In genomic region chrX:107672955-107673378, GRCh38 we compare ENCODE assay signal across 8 cellular contexts.
A peak's percentile ranks its signal among the peaks of the same experiment; 100 is the strongest.
DNase-seq lines count a peak whose midpoint lies in the region; ATAC-seq lines count a peak whose summit lies in the region.

No MANE protein-coding gene starts in this region.

- DNase-seq in NCI-H1092 (lab: John Stamatoyannopoulos, UW) (peak; percentile 13), T-helper 22 cell (ENCODE audit: low read depth) (peak; percentile 82), astrocyte of the hippocampus (ENCODE audit: low read depth, low spot score) (peak; percentile 80), iPS-NIHi11 (ENCODE audit: low spot score) (peak; percentile 33), GF-D8 (lab: John Stamatoyannopoulos, UW) (no peak)
- DNase-seq in stimulated activated CD4-positive, alpha-beta T cell treated with anti-CD3 and anti-CD28 coated beads, Interleukin-12 subunit alpha, Interleukin-12 subunit beta, amount 100 ng/mL, for 48 hours (ENCODE audit: low read depth in 2 of 3, low spot score in 1 of 3): peak; percentile 42 to 65 (median 62)

- H3K4me3 ChIP-seq in BLaER1: no peak overlapping the region

- peaks cover 56% of the 10 kb centered on the region for H3K4me1 ChIP-seq in BLaER1

- no peak overlapping the region for H3K27ac ChIP-seq in BLaER1

- no peak overlapping the region for H3K9ac ChIP-seq in BLaER1

- no peaks in the 10 kb centered on the region for H3K9me3 ChIP-seq in BLaER1

- peaks cover 47% of the 10 kb centered on the region for H4K20me1 ChIP-seq in BLaER1

- ATAC-seq in GM21360 (IDR thresholded peaks at IDR 0.05; ENCODE audit: unreplicated experiment): peak; percentile 21

- no peaks in the 10 kb centered on the region for H3K36me3 ChIP-seq in BLaER1

- H3K27me3 ChIP-seq in BLaER1: peaks cover 88% of the 10 kb centered on the region

- H3K4me2 ChIP-seq in BLaER1: peak overlapping the region; percentile 74
